13 cellular contexts compared by ENCODE assay signal in genomic region chr1:161484613-161485012, GRCh38. TPM values are rescaled to one million over a fixed set of nuclear protein-coding genes. Genes with fewer than 3 reads are reported as not detected.
DNase-seq lines count a peak whose midpoint lies in the region; ATAC-seq, FAIRE-seq and TF ChIP-seq lines count a peak whose summit lies in the region.
"Had no signal": no experiment of that assay in that cellular context is flagged by ENCODE, and none has a peak within 500 bp of the region (broad histone marks: within the 10 kb centered on the region; RNA-seq: fewer than 3 reads in every experiment).

No MANE protein-coding gene starts in this region.

- no peak overlapping the region for H3K23ac ChIP-seq in IMR-90 (ENCODE audit: low read depth, low read length)

- H4K20me1 ChIP-seq in IMR-90 (ENCODE audit: insufficient read depth, low read length): no peaks in the 10 kb centered on the region

- no TSS peak for BruUV-seq in IMR-90 (replicated peaks; lab: Mats Ljungman, UMichigan)

- H3K36me3 ChIP-seq in IMR-90 (ENCODE audit: control insufficient read depth, insufficient read depth, low read length) (no peaks in the 10 kb centered on the region), WERI-Rb-1 (no peaks in the 10 kb centered on the region)
- H3K36me3 ChIP-seq: uterus had no signal

- no peak for TF ChIP-seq POLR2A in IMR-90 (IDR thresholded peaks at IDR 0.05; ENCODE audit: low read depth, low read length)

- H3K9me3 Mint-ChIP-seq in memory B cell: no peaks in the 10 kb centered on the region
- H3K9me3 Mint-ChIP-seq: activated B cell treated with CpG ODN at 0.5 μM for 24 hours; activated naive CD8-positive, alpha-beta T cell treated with anti-CD3 and anti-CD28 coated beads for 36 hours had no signal

- no peak overlapping the region for H3K27ac ChIP-seq in IMR-90 (ENCODE audit: insufficient read depth, low read length)
- no peak overlapping the region for H3K27ac ChIP-seq in WERI-Rb-1
- H3K27ac ChIP-seq in dorsolateral prefrontal cortex: no peak overlapping the region
- H3K27ac ChIP-seq: uterus had no signal

- H2AK5ac ChIP-seq in IMR-90 (ENCODE audit: low read depth, low read length): no peak overlapping the region

- intact Hi-C loops in IMR-90 (cut with micrococcal nuclease): no loop called here
- intact Hi-C loops in dorsolateral prefrontal cortex (cut with DNase I): loop anchor here (10.0 kb wide), 2 partner anchors 50 to 260 kb away; partner anchors contain the start of gene DUSP12 (in 2 of the 2)

- H3K9me3 ChIP-seq in IMR-90 (ENCODE audit: control insufficient read depth, insufficient read depth, low read length): no peaks in the 10 kb centered on the region
- peaks cover 7% of the 10 kb centered on the region for H3K9me3 ChIP-seq in WERI-Rb-1 (ENCODE audit: severe bottlenecking)
- H3K9me3 ChIP-seq: uterus had no signal

- DNase-seq in D721Med (ENCODE audit: insufficient read length, low spot score): no peak
- DNase-seq in IMR-90: no peak
- DNase-seq in WERI-Rb-1: no peak
- DNase-seq in memory B cell (ENCODE audit: low spot score in 2 of 2): no peak
- DNase-seq in epidermal melanocyte (ENCODE audit: insufficient read length, low spot score): no peak
- DNase-seq in dorsolateral prefrontal cortex: no peak
- DNase-seq in NCI-H2171 treated with DMSO at 0.1 percent for 48 hours (lab: John Stamatoyannopoulos, UW): no peak
- no peak for DNase-seq in NK-92 treated with Interleukin-12 subunit alpha and Interleukin-12 subunit beta, amount 100 ng/mL, for 24 hours (lab: John Stamatoyannopoulos, UW)
- DNase-seq: activated B cell treated with CpG ODN at 0.5 μM for 24 hours; activated naive CD8-positive, alpha-beta T cell treated with anti-CD3 and anti-CD28 coated beads for 36 hours; NCI-H446 treated with DMSO at 0.1 percent for 48 hours; uterus had no signal

- H4K91ac ChIP-seq in IMR-90 (ENCODE audit: insufficient read depth, low read depth, low read length): no peak overlapping the region

- H2BK5ac ChIP-seq in IMR-90 (ENCODE audit: low read depth, low read length, poor library complexity, severe bottlenecking): no peak overlapping the region

- no peak overlapping the region for H2BK15ac ChIP-seq in IMR-90 (ENCODE audit: low read depth, low read length)

- dilution Hi-C loops in IMR-90 (cut with HindIII; ENCODE audit: low sequenced_read_pairs, unreplicated experiment): no loop called here

- no peak overlapping the region for H3K56ac ChIP-seq in IMR-90 (ENCODE audit: extremely low read depth, insufficient read depth, low read length)

- FAIRE-seq in D721Med (lab: Jason Lieb, UNC): no peak

- H2BK120ac ChIP-seq in IMR-90 (ENCODE audit: low read depth, low read length): no peak overlapping the region

- CTCF ChIA-PET in IMR-90 (lab: Yijun Ruan, JAX): interaction anchor here (1.4 kb wide), 1 partner anchor 257 kb away, joined by 5 read pairs; no protein-coding TSS in a partner anchor

- H3K79me1 ChIP-seq in IMR-90 (ENCODE audit: low read depth in 1 of 2, low read length in 2 of 2): no peaks in the 10 kb centered on the region

- in situ Hi-C loops in IMR-90 (cut with MboI; ENCODE audit: low sequenced_read_pairs): loop anchor here (10.0 kb wide), 1 partner anchor 260 kb away; the partner anchor contains the start of gene DUSP12

- no peaks in the 10 kb centered on the region for H3K9me1 ChIP-seq in IMR-90 (ENCODE audit: insufficient read depth, low read length)

- no peaks in the 10 kb centered on the region for H3K27me3 Mint-ChIP-seq in memory B cell

- H3K9ac ChIP-seq in IMR-90 (ENCODE audit: low read depth, low read length): no peak overlapping the region

- H3K18ac ChIP-seq in IMR-90 (ENCODE audit: low read depth, low read length): no peak overlapping the region

- H2BK20ac ChIP-seq in IMR-90 (ENCODE audit: low read depth, low read length): no peak overlapping the region

- H3K4me1 Mint-ChIP-seq in memory B cell: no peaks in the 10 kb centered on the region

- H3K27me3 ChIP-seq in IMR-90 (ENCODE audit: control insufficient read depth, insufficient read depth, low read length) (peaks cover 18% of the 10 kb centered on the region), WERI-Rb-1 (ENCODE audit: insufficient read depth, low read depth, severe bottlenecking) (peaks cover 100% of the 10 kb centered on the region), dorsolateral prefrontal cortex (peaks cover 0 to 72% (median 27%) of the 10 kb centered on the region in 45 donors)
- H3K27me3 ChIP-seq: uterus had no signal

- H3K36me3 Mint-ChIP-seq in memory B cell: no peaks in the 10 kb centered on the region
- H3K36me3 Mint-ChIP-seq: activated naive CD8-positive, alpha-beta T cell treated with anti-CD3 and anti-CD28 coated beads for 36 hours had no signal

- ATAC-seq in IMR-90 (ENCODE audit: low read depth): no peak
- ATAC-seq in memory B cell (ENCODE audit: low read depth): peak; percentile 46

- no peak overlapping the region for H3K4me3 Mint-ChIP-seq in memory B cell
- H3K4me3 Mint-ChIP-seq: activated B cell treated with CpG ODN at 0.5 μM for 24 hours; activated naive CD8-positive, alpha-beta T cell treated with anti-CD3 and anti-CD28 coated beads for 36 hours had no signal

- peak; percentile 32 for TF ChIP-seq CTCF in D721Med (IDR thresholded peaks at IDR 0.05; ENCODE audit: insufficient read depth, missing control alignments)
- peak; percentile 45 for TF ChIP-seq CTCF in IMR-90 (conservative IDR thresholded peaks at IDR 0.05; ENCODE audit: low read depth, low read length)
- TF ChIP-seq CTCF in WERI-Rb-1 (IDR thresholded peaks at IDR 0.05; ENCODE audit: low read depth, low read length): 0 out of 2 replicates have a peak, but pooled peaks have one; percentile 1
- peak in 4 of 56 donors; percentile 4 to 22 (median 14) for TF ChIP-seq CTCF in dorsolateral prefrontal cortex (IDR thresholded peaks at IDR 0.05 in 54 of 56, conservative IDR thresholded peaks at IDR 0.05 in 2 of 56; ENCODE audit: low read depth in 1 of 56, partially characterized antibody in 56 of 56)

- no peak overlapping the region for H2AFZ ChIP-seq in IMR-90 (replicated peaks; ENCODE audit: low read length, poor library complexity)

- no peak overlapping the region for H3K14ac ChIP-seq in IMR-90 (replicated peaks; ENCODE audit: low read depth, low read length)

- no CpG with 5 or more reads among the region's 2 CpGs for WGBS in IMR-90 (ENCODE audit: extremely low coverage in 2 of 2, insufficient read length in 1 of 2), 2 experiments

- TF ChIP-seq RAD21 in IMR-90 (IDR thresholded peaks at IDR 0.05; ENCODE audit: low read length): peak; percentile 45

- POLR2A ChIA-PET in IMR-90 (lab: Charles Lee; ENCODE audit: unreplicated experiment): no interaction called here

- no peak overlapping the region for H4K8ac ChIP-seq in IMR-90 (ENCODE audit: low read depth in 2 of 2, low read length in 2 of 2)

- H3K4me3 ChIP-seq in IMR-90 (ENCODE audit: insufficient read depth, low read depth, low read length): no peak overlapping the region
- H3K4me3 ChIP-seq in WERI-Rb-1 (ENCODE audit: low read depth, low read length): no peak overlapping the region
- no peak overlapping the region for H3K4me3 ChIP-seq in dorsolateral prefrontal cortex
- H3K4me3 ChIP-seq: uterus had no signal

- H3K27ac Mint-ChIP-seq in memory B cell: no peak overlapping the region
- H3K27ac Mint-ChIP-seq: activated B cell treated with CpG ODN at 0.5 μM for 24 hours; activated naive CD8-positive, alpha-beta T cell treated with anti-CD3 and anti-CD28 coated beads for 36 hours had no signal

- H3K4me2 ChIP-seq in IMR-90 (ENCODE audit: low read depth, low read length): no peak overlapping the region

- no peak overlapping the region for H3K4ac ChIP-seq in IMR-90 (ENCODE audit: low read depth, low read length)

- no peak overlapping the region for H4K5ac ChIP-seq in IMR-90 (ENCODE audit: low read depth, low read length)

- H3K4me1 ChIP-seq in IMR-90 (ENCODE audit: control insufficient read depth, insufficient read depth, low read length): peaks cover 2% of the 10 kb centered on the region; the same call in 1 of the 2 replicates
- H3K4me1 ChIP-seq: uterus had no signal

- H2AK9ac ChIP-seq in IMR-90 (replicated peaks; ENCODE audit: low read depth, low read length, poor library complexity): no peak overlapping the region

TF ChIP-seq in IMR-90, 13 proteins besides CTCF, POLR2A, EP300 and RAD21:
- TF ChIP-seq MAZ (IDR thresholded peaks at IDR 0.05; ENCODE audit: borderline replicate concordance, low read depth, low read length): no peak
- TF ChIP-seq SMC3 (IDR thresholded peaks at IDR 0.05; ENCODE audit: low read depth, low read length): peak; percentile 39; the same call in 1 of the 2 replicates
- TF ChIP-seq FOS (IDR thresholded peaks at IDR 0.05; ENCODE audit: low read depth, low read length): no peak
- no peak for TF ChIP-seq BHLHE40 (IDR thresholded peaks at IDR 0.05; ENCODE audit: low read depth, low read length)

RNA-seq across cellular contexts. Expression of gene FCGR2A, which starts 20.6 kb away (rescaled TPM):
- total RNA-seq in IMR-90 (2012; rRNA removed) (0.18 and 0.28 TPM in 2 replicates), dorsolateral prefrontal cortex (10 to 100 TPM in 97 of 120 experiments, 1 to 10 TPM in 23; 5.0 to 71.8 (median 18.1) TPM)
- 0.56 and 0.94 TPM in 2 replicates for polyA plus RNA-seq in IMR-90 (2012; rRNA removed)
- polyA plus RNA-seq in IMR-90 (2012; cell fraction: cytosol; rRNA removed): 0.21 and 0.48 TPM in 2 replicates
- 0.03 and 0.57 TPM in 2 replicates for polyA plus RNA-seq in IMR-90 (2012; cell fraction: nucleus; rRNA removed; ENCODE audit: low replicate concordance)
- total RNA-seq: activated naive CD8-positive, alpha-beta T cell treated with anti-CD3 and anti-CD28 coated beads for 36 hours; myocyte had no signal

RNA-seq across cellular contexts. Expression of gene HSPA6, which starts 39.7 kb away (rescaled TPM):
- 0.54 and 0.56 TPM in 2 replicates for total RNA-seq in IMR-90 (2012; rRNA removed)
- 0.50 and 0.67 TPM in 2 replicates for polyA plus RNA-seq in IMR-90 (2012; rRNA removed)
- polyA plus RNA-seq in IMR-90 (2012; cell fraction: cytosol; rRNA removed): 0.25 and 0.44 TPM in 2 replicates
- 0.22 and 0.36 TPM in 2 replicates for polyA plus RNA-seq in IMR-90 (2012; cell fraction: nucleus; rRNA removed; ENCODE audit: low replicate concordance)
- 1,000 to 10,000 TPM in 1 of 120 experiments, 100 to 1,000 TPM in 3, 10 to 100 TPM in 12, 1 to 10 TPM in 91, under 1 TPM in 12, not detected in 1; 0.41 to 1,017 (median 2.4) TPM for total RNA-seq in dorsolateral prefrontal cortex
- total RNA-seq: myocyte had no signal
